Comparison of ENCODE assay signal across 18 cellular contexts in the genomic region with DNA sequence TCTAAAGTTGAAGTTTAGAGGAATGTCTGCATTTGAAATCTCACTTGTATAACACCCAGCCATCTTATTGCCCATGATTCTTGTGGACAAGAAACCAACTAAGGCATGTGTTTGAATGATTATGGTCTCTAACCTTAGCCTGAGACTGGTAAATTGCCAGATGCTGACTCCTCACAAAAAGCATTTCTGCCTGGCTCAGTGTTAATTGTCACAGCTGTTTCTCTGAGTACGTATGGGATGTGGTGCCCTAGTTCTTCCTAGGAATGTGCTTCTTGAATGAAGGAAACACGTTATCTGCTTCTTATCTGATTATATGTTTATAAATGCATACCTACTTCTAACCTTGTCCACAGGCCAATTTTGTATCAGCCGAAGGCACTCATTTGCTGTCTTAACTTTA.
DNase-seq lines count a peak whose midpoint lies in the region; ATAC-seq and TF ChIP-seq lines count a peak whose summit lies in the region.
"Had no signal": no experiment of that assay in that cellular context is flagged by ENCODE, and none has a peak within 500 bp of the region (broad histone marks: within the 10 kb centered on the region; RNA-seq: fewer than 3 reads in every experiment).

No MANE protein-coding gene starts in this region.

- no peaks in the 10 kb centered on the region for H3K79me1 ChIP-seq in mesenchymal stem cell (replicated peaks; ENCODE audit: low read length, poor library complexity, severe bottlenecking)

- H3K36me3 ChIP-seq in ACC112 (ENCODE audit: insufficient read depth, low read length) (no peaks in the 10 kb centered on the region), brain microvascular endothelial cell (replicated peaks) (no peaks in the 10 kb centered on the region), mesenchymal stem cell (ENCODE audit: control insufficient read depth in 1 of 2, insufficient read depth in 2 of 2, low read depth in 1 of 2, low read length in 2 of 2) (no peaks in the 10 kb centered on the region)
- H3K36me3 ChIP-seq: adrenal gland, esophagus muscularis mucosa, uterus had no signal

- H3K4ac ChIP-seq in mesenchymal stem cell (ENCODE audit: low read depth in 1 of 2, low read length in 2 of 2), result no peak overlapping the region

- H2AFZ ChIP-seq in ACC112 (ENCODE audit: low read length, unreplicated experiment), result no peak overlapping the region
- H2AFZ ChIP-seq in mesenchymal stem cell (ENCODE audit: low read depth, low read length), result no peak overlapping the region

- H3K4me3 Mint-ChIP-seq in HFFc6, result no peak overlapping the region; the same call in 1 of the 2 replicates
- H3K4me3 Mint-ChIP-seq: dendritic cell treated with granulocyte-macrophage colony-stimulating factor and Interleukin-4, amounts not matched to agents 40 ng/mL and 50 ng/mL, for 4 days; stimulated activated naive CD8-positive, alpha-beta T cell treated with anti-CD3 and anti-CD28 coated beads, Interleukin-15, Interleukin-2, amounts not matched to agents 100 ng/mL and 50 ng/mL, for 24 hours had no signal

- WGBS in mesenchymal stem cell, result no CpG with 5 or more reads among the region's 3 CpGs

- H4K91ac ChIP-seq in mesenchymal stem cell (ENCODE audit: low read length), result no peak overlapping the region

- H3K4me3 ChIP-seq in ACC112 (ENCODE audit: low read depth, low read length), result no peak overlapping the region
- H3K4me3 ChIP-seq in brain microvascular endothelial cell (ENCODE audit: low read depth, low read length), result no peak overlapping the region
- no peak overlapping the region for H3K4me3 ChIP-seq in mesenchymal stem cell (ENCODE audit: insufficient read depth in 1 of 2, low read depth in 1 of 2, low read length in 2 of 2)
- H3K4me3 ChIP-seq: adrenal gland, esophagus muscularis mucosa, lung, uterus had no signal

- H3K9ac ChIP-seq in mesenchymal stem cell (ENCODE audit: low read length), result no peak overlapping the region

- peak overlapping the region; percentile 63 for H3K27ac ChIP-seq in ACC112 (ENCODE audit: low read depth, low read length)
- peak overlapping the region; percentile 43 for H3K27ac ChIP-seq in brain microvascular endothelial cell
- H3K27ac ChIP-seq in mesenchymal stem cell (ENCODE audit: low read length, poor library complexity, severe bottlenecking), result no peak overlapping the region
- H3K27ac ChIP-seq: adrenal gland, esophagus muscularis mucosa, uterus had no signal

- no peak overlapping the region for H4K8ac ChIP-seq in mesenchymal stem cell (ENCODE audit: low read length)

- H3K4me2 ChIP-seq in mesenchymal stem cell (ENCODE audit: low read length, poor library complexity, severe bottlenecking), result no peak overlapping the region

- peaks cover 19% of the 10 kb centered on the region; the same call in 1 of the 2 replicates for H3K4me1 Mint-ChIP-seq in HFFc6 (ENCODE audit: low read depth)

- ATAC-seq in HG02623 (IDR thresholded peaks at IDR 0.05; ENCODE audit: unreplicated experiment), result no peak

- H3K27me3 ChIP-seq in ACC112 (ENCODE audit: insufficient read depth, low read length), result no peaks in the 10 kb centered on the region
- no peaks in the 10 kb centered on the region for H3K27me3 ChIP-seq in brain microvascular endothelial cell (replicated peaks)
- peaks cover 0 to 16% of the 10 kb centered on the region in 2 experiments for H3K27me3 ChIP-seq in mesenchymal stem cell (ENCODE audit: control insufficient read depth in 1 of 2, insufficient read depth in 1 of 2, low read length in 2 of 2)
- H3K27me3 ChIP-seq: uterus had no signal

- H3K36me3 Mint-ChIP-seq in HFFc6 (ENCODE audit: low read depth), result no peaks in the 10 kb centered on the region

- H3K18ac ChIP-seq in mesenchymal stem cell (ENCODE audit: low read depth in 1 of 2, low read length in 2 of 2), result no peak overlapping the region

- H3K27me3 Mint-ChIP-seq in HFFc6 (ENCODE audit: insufficient read depth), result no peaks in the 10 kb centered on the region
- H3K27me3 Mint-ChIP-seq: dendritic cell treated with granulocyte-macrophage colony-stimulating factor and Interleukin-4, amounts not matched to agents 40 ng/mL and 50 ng/mL, for 4 days; stimulated activated naive CD8-positive, alpha-beta T cell treated with anti-CD3 and anti-CD28 coated beads, Interleukin-15, Interleukin-2, amounts not matched to agents 100 ng/mL and 50 ng/mL, for 24 hours had no signal

- TF ChIP-seq CTCF in HFFc6 (IDR thresholded peaks at IDR 0.05) (no peak), brain microvascular endothelial cell (IDR thresholded peaks at IDR 0.05; ENCODE audit: low read depth, low read length, missing control alignments) (no peak)

- H3K14ac ChIP-seq in mesenchymal stem cell (ENCODE audit: low read length in 2 of 2), result no peak overlapping the region

- H3K9me3 Mint-ChIP-seq in HFFc6, result no peaks in the 10 kb centered on the region
- H3K9me3 Mint-ChIP-seq: dendritic cell treated with granulocyte-macrophage colony-stimulating factor and Interleukin-4, amounts not matched to agents 40 ng/mL and 50 ng/mL, for 4 days; stimulated activated naive CD8-positive, alpha-beta T cell treated with anti-CD3 and anti-CD28 coated beads, Interleukin-15, Interleukin-2, amounts not matched to agents 100 ng/mL and 50 ng/mL, for 24 hours had no signal

- DNase-seq in HFFc6 (peak; percentile 33), brain microvascular endothelial cell (peak; percentile 84), mesenchymal stem cell (peak; percentile 50), NCI-H1694 treated with DMSO at 0.1 percent for 48 hours (lab: John Stamatoyannopoulos, UW) (no peak), SKM-1 treated with dmso at 0.1 percent for 144 hours (lab: John Stamatoyannopoulos, UW; ENCODE audit: unreplicated experiment) (no peak)
- no peak for DNase-seq in stimulated activated CD4-positive, alpha-beta T cell treated with anti-CD3 and anti-CD28 coated beads, Interleukin-1b, Interleukin-23, amount 100 ng/mL, for 48 hours
- DNase-seq: activated CD4-positive, alpha-beta T cell treated with anti-CD3 and anti-CD28 coated beads, Interleukin-2, amount 50 U/mL, for 48 hours; adrenal gland; nucleus accumbens; SHP77; small intestine; uterus had no signal

- no peaks in the 10 kb centered on the region for H3K79me2 ChIP-seq in ACC112 (ENCODE audit: control insufficient read depth, insufficient read depth, low read length, unreplicated experiment)

- H3K23ac ChIP-seq in mesenchymal stem cell (ENCODE audit: low read length in 2 of 2), result no peak overlapping the region

- no peak overlapping the region for H2BK120ac ChIP-seq in mesenchymal stem cell (ENCODE audit: low read depth, low read length)

- H3K27ac Mint-ChIP-seq in HFFc6, result no peak overlapping the region; the same call in 1 of the 2 replicates
- H3K27ac Mint-ChIP-seq: dendritic cell treated with granulocyte-macrophage colony-stimulating factor and Interleukin-4, amounts not matched to agents 40 ng/mL and 50 ng/mL, for 4 days; stimulated activated naive CD8-positive, alpha-beta T cell treated with anti-CD3 and anti-CD28 coated beads, Interleukin-15, Interleukin-2, amounts not matched to agents 100 ng/mL and 50 ng/mL, for 24 hours had no signal

- no peak overlapping the region for H2BK15ac ChIP-seq in mesenchymal stem cell (ENCODE audit: low read depth, poor library complexity, severe bottlenecking)

- peaks cover 20% of the 10 kb centered on the region for H3K4me1 ChIP-seq in ACC112 (ENCODE audit: control insufficient read depth, insufficient read depth, low read length, unreplicated experiment)
- peaks cover 1% of the 10 kb centered on the region for H3K4me1 ChIP-seq in mesenchymal stem cell (ENCODE audit: control insufficient read depth, insufficient read depth, low read depth, low read length)
- H3K4me1 ChIP-seq: adrenal gland, esophagus muscularis mucosa, uterus had no signal

- in situ Hi-C loops in brain microvascular endothelial cell (cut with HindIII; ENCODE audit: low pct_ligation_motif_present, low sequenced_read_pairs), result no loop called here

- H2BK12ac ChIP-seq in mesenchymal stem cell (ENCODE audit: low read length in 2 of 2), result no peak overlapping the region

- H2BK5ac ChIP-seq in mesenchymal stem cell (ENCODE audit: low read depth, low read length, poor library complexity, severe bottlenecking), result no peak overlapping the region

- H3K9me3 ChIP-seq in mesenchymal stem cell (ENCODE audit: control insufficient read depth, low read length), result no peaks in the 10 kb centered on the region
- H3K9me3 ChIP-seq: adrenal gland, esophagus muscularis mucosa, uterus had no signal

- no peak overlapping the region for H2AK5ac ChIP-seq in mesenchymal stem cell (ENCODE audit: low read length, severe bottlenecking)

Comparison
In these comparisons a context has a peak if more than half of its experiments do, and no peak if none do; other contexts are left out.
1. DNase-seq: peak in HFFc6 (single experiment), brain microvascular endothelial cell (single experiment) and mesenchymal stem cell (single experiment); none in NCI-H1694 treated with DMSO at 0.1 percent for 48 hours (single experiment), stimulated activated CD4-positive, alpha-beta T cell treated with anti-CD3 and anti-CD28 coated beads, Interleukin-1b, Interleukin-23, amount 100 ng/mL, for 48 hours (single experiment) and SKM-1 treated with dmso at 0.1 percent for 144 hours (single experiment).